In genomic region chr3:50314816-50315215, GRCh38 we compare ENCODE assay signal across 2 cellular contexts.
TF ChIP-seq lines count a peak whose summit lies in the region.

No MANE protein-coding gene starts in this region.

TF ChIP-seq in HCT116, 20 proteins besides CTCF, POLR2A, EP300 and RAD21:
- no peak for TF ChIP-seq YY1 (IDR thresholded peaks at IDR 0.05; ENCODE audit: extremely low read depth, insufficient replicate concordance, low read depth, low read length)
- TF ChIP-seq JUND (IDR thresholded peaks at IDR 0.05): no peak
- TF ChIP-seq EGR1 (IDR thresholded peaks at IDR 0.05; ENCODE audit: low read depth): no peak
- TF ChIP-seq ZBTB33 (IDR thresholded peaks at IDR 0.05; ENCODE audit: extremely low read depth, insufficient replicate concordance, low read length): no peak
- no peak for TF ChIP-seq TCF7L2 (IDR thresholded peaks at IDR 0.05; ENCODE audit: borderline replicate concordance, extremely low read depth, insufficient read depth, insufficient read length)

TF ChIP-seq in HepG2, 621 proteins besides CTCF, POLR2A, EP300 and RAD21:
- TF ChIP-seq SAP130 (CRISPR knock-in tag; IDR thresholded peaks at IDR 0.05; ENCODE audit: low read depth) (no peak), SMAD9 (CRISPR knock-in tag; IDR thresholded peaks at IDR 0.05) (no peak), U2AF2 (IDR thresholded peaks at IDR 0.05; ENCODE audit: low read depth, low read length) (no peak), SMC3 (IDR thresholded peaks at IDR 0.05; ENCODE audit: low read length) (no peak), ZNF282 (IDR thresholded peaks at IDR 0.05; ENCODE audit: partially characterized antibody) (no peak), EHMT2 (IDR thresholded peaks at IDR 0.05; ENCODE audit: borderline replicate concordance, low read depth, low read length) (no peak), CBX1 (IDR thresholded peaks at IDR 0.05; ENCODE audit: low read depth) (no peak), ZBTB21 (CRISPR knock-in tag; IDR thresholded peaks at IDR 0.05) (no peak), AGO1 (IDR thresholded peaks at IDR 0.05; ENCODE audit: low read depth, low read length, poor library complexity, severe bottlenecking) (no peak), ZIK1 (CRISPR knock-in tag; IDR thresholded peaks at IDR 0.05; ENCODE audit: borderline replicate concordance, low read depth) (no peak), CEBPG (CRISPR knock-in tag; IDR thresholded peaks at IDR 0.05) (no peak), TSC22D2 (CRISPR knock-in tag; IDR thresholded peaks at IDR 0.05; ENCODE audit: borderline replicate concordance) (no peak), ZNF17 (CRISPR knock-in tag; IDR thresholded peaks at IDR 0.05) (no peak), ZNF605 (CRISPR knock-in tag; IDR thresholded peaks at IDR 0.05) (no peak), PBX3 (CRISPR knock-in tag; IDR thresholded peaks at IDR 0.05; ENCODE audit: borderline replicate concordance) (no peak), ZNF790 (CRISPR knock-in tag; IDR thresholded peaks at IDR 0.05; ENCODE audit: borderline replicate concordance) (no peak)
- TF ChIP-seq, protein P1, sequence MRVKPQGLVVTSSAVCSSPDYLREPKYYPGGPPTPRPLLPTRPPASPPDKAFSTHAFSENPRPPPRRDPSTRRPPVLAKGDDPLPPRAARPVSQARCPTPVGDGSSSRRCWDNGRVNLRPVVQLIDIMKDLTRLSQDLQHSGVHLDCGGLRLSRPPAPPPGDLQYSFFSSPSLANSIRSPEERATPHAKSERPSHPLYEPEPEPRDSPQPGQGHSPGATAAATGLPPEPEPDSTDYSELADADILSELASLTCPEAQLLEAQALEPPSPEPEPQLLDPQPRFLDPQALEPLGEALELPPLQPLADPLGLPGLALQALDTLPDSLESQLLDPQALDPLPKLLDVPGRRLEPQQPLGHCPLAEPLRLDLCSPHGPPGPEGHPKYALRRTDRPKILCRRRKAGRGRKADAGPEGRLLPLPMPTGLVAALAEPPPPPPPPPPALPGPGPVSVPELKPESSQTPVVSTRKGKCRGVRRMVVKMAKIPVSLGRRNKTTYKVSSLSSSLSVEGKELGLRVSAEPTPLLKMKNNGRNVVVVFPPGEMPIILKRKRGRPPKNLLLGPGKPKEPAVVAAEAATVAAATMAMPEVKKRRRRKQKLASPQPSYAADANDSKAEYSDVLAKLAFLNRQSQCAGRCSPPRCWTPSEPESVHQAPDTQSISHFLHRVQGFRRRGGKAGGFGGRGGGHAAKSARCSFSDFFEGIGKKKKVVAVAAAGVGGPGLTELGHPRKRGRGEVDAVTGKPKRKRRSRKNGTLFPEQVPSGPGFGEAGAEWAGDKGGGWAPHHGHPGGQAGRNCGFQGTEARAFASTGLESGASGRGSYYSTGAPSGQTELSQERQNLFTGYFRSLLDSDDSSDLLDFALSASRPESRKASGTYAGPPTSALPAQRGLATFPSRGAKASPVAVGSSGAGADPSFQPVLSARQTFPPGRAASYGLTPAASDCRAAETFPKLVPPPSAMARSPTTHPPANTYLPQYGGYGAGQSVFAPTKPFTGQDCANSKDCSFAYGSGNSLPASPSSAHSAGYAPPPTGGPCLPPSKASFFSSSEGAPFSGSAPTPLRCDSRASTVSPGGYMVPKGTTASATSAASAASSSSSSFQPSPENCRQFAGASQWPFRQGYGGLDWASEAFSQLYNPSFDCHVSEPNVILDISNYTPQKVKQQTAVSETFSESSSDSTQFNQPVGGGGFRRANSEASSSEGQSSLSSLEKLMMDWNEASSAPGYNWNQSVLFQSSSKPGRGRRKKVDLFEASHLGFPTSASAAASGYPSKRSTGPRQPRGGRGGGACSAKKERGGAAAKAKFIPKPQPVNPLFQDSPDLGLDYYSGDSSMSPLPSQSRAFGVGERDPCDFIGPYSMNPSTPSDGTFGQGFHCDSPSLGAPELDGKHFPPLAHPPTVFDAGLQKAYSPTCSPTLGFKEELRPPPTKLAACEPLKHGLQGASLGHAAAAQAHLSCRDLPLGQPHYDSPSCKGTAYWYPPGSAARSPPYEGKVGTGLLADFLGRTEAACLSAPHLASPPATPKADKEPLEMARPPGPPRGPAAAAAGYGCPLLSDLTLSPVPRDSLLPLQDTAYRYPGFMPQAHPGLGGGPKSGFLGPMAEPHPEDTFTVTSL (CRISPR knock-in tag; IDR thresholded peaks at IDR 0.05; ENCODE audit: borderline replicate concordance): no peak
- TF ChIP-seq, protein P2, sequence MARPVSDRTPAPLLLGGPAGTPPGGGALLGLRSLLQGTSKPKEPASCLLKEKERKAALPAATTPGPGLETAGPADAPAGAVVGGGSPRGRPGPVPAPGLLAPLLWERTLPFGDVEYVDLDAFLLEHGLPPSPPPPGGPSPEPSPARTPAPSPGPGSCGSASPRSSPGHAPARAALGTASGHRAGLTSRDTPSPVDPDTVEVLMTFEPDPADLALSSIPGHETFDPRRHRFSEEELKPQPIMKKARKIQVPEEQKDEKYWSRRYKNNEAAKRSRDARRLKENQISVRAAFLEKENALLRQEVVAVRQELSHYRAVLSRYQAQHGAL (CRISPR knock-in tag; IDR thresholded peaks at IDR 0.05; ENCODE audit: not compliant biosample characterization): no peak
